In the genomic region with DNA sequence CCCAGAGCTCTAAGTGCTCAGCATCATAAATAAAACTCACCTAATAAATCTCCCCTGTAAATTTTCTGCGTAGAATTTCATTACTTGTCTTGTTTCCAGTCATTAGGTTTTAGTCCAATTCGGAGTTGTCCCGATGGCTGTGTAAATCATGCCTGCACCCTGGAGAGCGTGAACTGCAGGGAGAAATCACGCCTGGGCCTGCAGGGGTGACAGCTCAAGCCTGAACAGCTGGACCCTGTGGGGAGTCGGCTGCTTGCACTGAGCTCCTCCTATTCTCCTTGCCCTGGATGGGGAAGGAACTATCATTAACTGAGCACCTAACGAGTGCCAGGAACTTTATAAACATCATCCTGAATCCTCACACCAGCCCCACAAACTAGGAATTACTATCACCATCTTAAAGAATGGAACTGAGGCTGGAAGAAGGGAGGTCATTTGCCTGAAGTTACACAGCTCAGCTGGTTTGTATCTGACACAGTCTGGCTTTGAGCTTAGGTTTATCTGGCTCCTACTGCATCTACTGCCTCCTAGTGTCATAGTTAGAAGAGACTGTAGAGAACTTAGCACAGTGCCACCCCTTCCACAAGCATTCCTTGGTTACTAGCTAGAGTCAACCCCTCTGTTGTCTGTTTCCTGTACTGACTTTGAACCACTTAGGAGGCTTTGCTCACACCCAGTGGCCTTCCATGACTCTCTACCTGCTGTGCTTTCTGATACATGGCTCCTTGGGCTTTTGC, we compare ENCODE assay signal across 10 cellular contexts. TPM values are rescaled to one million over a fixed set of nuclear protein-coding genes. Genes with fewer than 3 reads are reported as not detected.
DNase-seq lines count a peak whose midpoint lies in the region; ATAC-seq and TF ChIP-seq lines count a peak whose summit lies in the region.
"Had no signal": no experiment of that assay in that cellular context is flagged by ENCODE, and none has a peak within 500 bp of the region (broad histone marks: within the 10 kb centered on the region; RNA-seq: fewer than 3 reads in every experiment).

No MANE protein-coding gene starts in this region.

- ATAC-seq in GM21619 (IDR thresholded peaks at IDR 0.05; ENCODE audit: unreplicated experiment), result no peak
- no peak for ATAC-seq in activated CD8-positive, alpha-beta memory T cell treated with anti-CD3 and anti-CD28 coated beads, Interleukin-2, amount 10 ng/mL, durations not matched to agents 7 days and 5 days

- no peak overlapping the region for H3K27ac Mint-ChIP-seq in activated CD8-positive, alpha-beta memory T cell treated with anti-CD3 and anti-CD28 coated beads, Interleukin-2, amount 10 ng/mL, durations not matched to agents 7 days and 5 days
- H3K27ac Mint-ChIP-seq: IgD-negative memory B cell had no signal

- no peaks in the 10 kb centered on the region for H3K79me2 ChIP-seq in KMS-11 (ENCODE audit: insufficient read depth, low read depth)
- H3K79me2 ChIP-seq in mammary epithelial cell (ENCODE audit: insufficient read depth, low read length), result no peaks in the 10 kb centered on the region
- H3K79me2 ChIP-seq in osteoblast (ENCODE audit: insufficient read depth, low read length), result no peaks in the 10 kb centered on the region

- TF ChIP-seq CTCF in KMS-11 (conservative IDR thresholded peaks at IDR 0.05; ENCODE audit: low read depth, low read length), result 0 out of 2 replicates have a peak, but pooled peaks have one; percentile 21
- TF ChIP-seq CTCF in mammary epithelial cell (conservative IDR thresholded peaks at IDR 0.05 in 1 of 2, IDR thresholded peaks at IDR 0.05 in 1 of 2; ENCODE audit: extremely low read depth in 1 of 2, insufficient read depth in 1 of 2, low read depth in 1 of 2, low read length in 2 of 2), result peak in 1 of 2 donors; percentile 44
- TF ChIP-seq CTCF in osteoblast (IDR thresholded peaks at IDR 0.05; ENCODE audit: extremely low read depth, low read depth, low read length), result peak; percentile 60

- CTCF ChIA-PET in mammary epithelial cell (lab: Charles Lee; ENCODE audit: low non-redundant PET), result interaction anchor here (0.5 to 1.0 kb wide), 3 partner anchors 20 to 81 kb away, joined by 3 read pairs; partner anchors contain the start of gene POU3F1
- CTCF ChIA-PET in activated CD8-positive, alpha-beta memory T cell treated with anti-CD3 and anti-CD28 coated beads, Interleukin-2, amount 10 ng/mL, durations not matched to agents 7 days and 5 days (lab: Charles Lee), result interaction anchor here (0.8 to 1.7 kb wide), 6 partner anchors 10 to 46 kb away, joined by 3 to 5 read pairs (median 4); no protein-coding TSS in a partner anchor

- H3K4me2 ChIP-seq in KMS-11 (no peak overlapping the region), mammary epithelial cell (ENCODE audit: insufficient read depth, low read depth, low read length) (no peak overlapping the region), osteoblast (ENCODE audit: insufficient read depth, low read length) (no peak overlapping the region)

- no peak overlapping the region for H3K9ac ChIP-seq in KMS-11
- no peak overlapping the region for H3K9ac ChIP-seq in mammary epithelial cell (ENCODE audit: insufficient read depth, low read length)

- no peaks in the 10 kb centered on the region for H4K20me1 ChIP-seq in KMS-11 (ENCODE audit: insufficient read depth)
- no peaks in the 10 kb centered on the region for H4K20me1 ChIP-seq in mammary epithelial cell (ENCODE audit: insufficient read depth, low read length)
- no peaks in the 10 kb centered on the region for H4K20me1 ChIP-seq in osteoblast (ENCODE audit: insufficient read depth, low read length)

- H3K27me3 ChIP-seq in KMS-11 (ENCODE audit: insufficient read depth, low read depth) (no peaks in the 10 kb centered on the region), mammary epithelial cell (ENCODE audit: insufficient read depth, low read length) (no peaks in the 10 kb centered on the region), osteoblast (ENCODE audit: insufficient read depth, low read length) (peaks cover 16% of the 10 kb centered on the region)

- H3K4me3 Mint-ChIP-seq in activated CD8-positive, alpha-beta memory T cell treated with anti-CD3 and anti-CD28 coated beads, Interleukin-2, amount 10 ng/mL, durations not matched to agents 7 days and 5 days, result no peak overlapping the region
- H3K4me3 Mint-ChIP-seq: IgD-negative memory B cell had no signal

- H2AFZ ChIP-seq in KMS-11 (ENCODE audit: low read depth) (no peak overlapping the region), mammary epithelial cell (ENCODE audit: low read depth, low read length) (no peak overlapping the region), osteoblast (ENCODE audit: low read length) (no peak overlapping the region)

- DNase-seq in DMS53 (lab: John Stamatoyannopoulos, UW) (peak; percentile 26), DMS53 treated with DMSO at 0.1 percent for 48 hours (lab: John Stamatoyannopoulos, UW; ENCODE audit: unreplicated experiment) (no peak), mammary epithelial cell (peak; percentile 26), osteoblast (ENCODE audit: insufficient read length, low spot score, missing footprints) (peak; percentile 82), NCI-H1930 (lab: John Stamatoyannopoulos, UW) (no peak)
- DNase-seq in activated CD8-positive, alpha-beta memory T cell treated with anti-CD3 and anti-CD28 coated beads, Interleukin-2, amount 10 ng/mL, durations not matched to agents 7 days and 5 days, result no peak
- DNase-seq: stimulated activated CD4-positive, alpha-beta T cell treated with anti-CD3 and anti-CD28 coated beads, Interleukin-4, amount 100 ng/mL, for 24 hours had no signal

- 83% methylated on average over 7 of the region's 7 CpGs for WGBS in mammary epithelial cell (ENCODE audit: low coverage, missing lambda C conversion rate)

- H3K9me3 Mint-ChIP-seq in activated CD8-positive, alpha-beta memory T cell treated with anti-CD3 and anti-CD28 coated beads, Interleukin-2, amount 10 ng/mL, durations not matched to agents 7 days and 5 days (ENCODE audit: low read depth), result no peaks in the 10 kb centered on the region
- H3K9me3 Mint-ChIP-seq: IgD-negative memory B cell had no signal

- H3K36me3 ChIP-seq in KMS-11 (ENCODE audit: insufficient read depth) (no peaks in the 10 kb centered on the region), mammary epithelial cell (ENCODE audit: insufficient read depth, low read length) (no peaks in the 10 kb centered on the region), osteoblast (ENCODE audit: insufficient read depth, low read length) (no peaks in the 10 kb centered on the region)

- BruUV-seq in mammary epithelial cell (replicated peaks; lab: Mats Ljungman, UMichigan), result no TSS peak

- no peaks in the 10 kb centered on the region for H3K4me1 ChIP-seq in KMS-11 (ENCODE audit: low read depth, poor library complexity, severe bottlenecking)
- H3K4me1 ChIP-seq in mammary epithelial cell (ENCODE audit: insufficient read depth, low read length), result peaks cover 7% of the 10 kb centered on the region
- no peaks in the 10 kb centered on the region for H3K4me1 ChIP-seq in osteoblast (ENCODE audit: insufficient read depth, low read length)

- H3K27ac ChIP-seq in KMS-11 (no peak overlapping the region), mammary epithelial cell (ENCODE audit: insufficient read depth, low read depth, low read length) (no peak overlapping the region), osteoblast (ENCODE audit: low read depth, low read length) (no peak overlapping the region)

- in situ Hi-C loops in mammary epithelial cell (cut with MboI; ENCODE audit: low sequenced_read_pairs in 2 of 2), result no loop called here

- dilution Hi-C loops in mammary epithelial cell (cut with HindIII; ENCODE audit: low sequenced_read_pairs), result no loop called here

- no peaks in the 10 kb centered on the region for H3K9me3 ChIP-seq in mammary epithelial cell (replicated peaks; ENCODE audit: insufficient read depth, low read length)
- H3K9me3 ChIP-seq in osteoblast (ENCODE audit: low read depth, low read length), result no peaks in the 10 kb centered on the region

- H3K36me3 Mint-ChIP-seq in activated CD8-positive, alpha-beta memory T cell treated with anti-CD3 and anti-CD28 coated beads, Interleukin-2, amount 10 ng/mL, durations not matched to agents 7 days and 5 days, result no peaks in the 10 kb centered on the region
- H3K36me3 Mint-ChIP-seq: IgD-negative memory B cell had no signal

- H3K4me1 Mint-ChIP-seq in activated CD8-positive, alpha-beta memory T cell treated with anti-CD3 and anti-CD28 coated beads, Interleukin-2, amount 10 ng/mL, durations not matched to agents 7 days and 5 days, result no peaks in the 10 kb centered on the region

- H3K4me3 ChIP-seq in KMS-11 (IDR thresholded peaks at IDR 0.05; ENCODE audit: insufficient read depth, low read depth, low read length), result no peak overlapping the region
- no peak overlapping the region for H3K4me3 ChIP-seq in mammary epithelial cell (replicated peaks in 1 of 3; ENCODE audit: insufficient read depth in 1 of 3, low read depth in 2 of 3, low read length in 3 of 3)
- no peak overlapping the region for H3K4me3 ChIP-seq in osteoblast (ENCODE audit: insufficient read depth, low read length)

- H3K27me3 Mint-ChIP-seq in activated CD8-positive, alpha-beta memory T cell treated with anti-CD3 and anti-CD28 coated beads, Interleukin-2, amount 10 ng/mL, durations not matched to agents 7 days and 5 days, result peaks cover 39% of the 10 kb centered on the region

- intact Hi-C loops in mammary epithelial cell (cut with micrococcal nuclease), result no loop called here

RNA-seq across cellular contexts. Expression of gene POU3F1, which starts 25.1 kb away (rescaled TPM):
- total RNA-seq in mammary epithelial cell (under 1 TPM; 0.17 to 0.59 TPM), osteoblast (under 0.01 TPM in 2 replicates)
- polyA plus RNA-seq in mammary epithelial cell, result 0.05 TPM
- polyA minus RNA-seq in mammary epithelial cell, result not detected
- total RNA-seq in activated CD8-positive, alpha-beta memory T cell treated with anti-CD3 and anti-CD28 coated beads, Interleukin-2, amount 10 ng/mL, durations not matched to agents 7 days and 5 days, result under 1 TPM in 1 of 2 experiments, not detected in 1; 0.09 TPM
- polyA plus RNA-seq: IgD-negative memory B cell had no signal

RNA-seq across cellular contexts. Expression of gene UTP11, which starts 59.2 kb away (rescaled TPM):
- total RNA-seq in mammary epithelial cell (10 to 100 TPM; 34.0 to 42.1 TPM), osteoblast (38.7 and 39.8 TPM in 2 replicates)
- polyA plus RNA-seq in mammary epithelial cell, result 27.0 TPM
- 11.9 TPM for polyA minus RNA-seq in mammary epithelial cell
- total RNA-seq in activated CD8-positive, alpha-beta memory T cell treated with anti-CD3 and anti-CD28 coated beads, Interleukin-2, amount 10 ng/mL, durations not matched to agents 7 days and 5 days, result 10 to 100 TPM; 32.4 to 49.6 TPM

Comparison
In these comparisons a context has a peak if more than half of its experiments do, and no peak if none do; other contexts are left out.
1. DNase-seq: peak in DMS53 (single experiment), mammary epithelial cell (single experiment) and osteoblast (single experiment); none in DMS53 treated with DMSO at 0.1 percent for 48 hours (single experiment), NCI-H1930 (0 of 2) and activated CD8-positive, alpha-beta memory T cell treated with anti-CD3 and anti-CD28 coated beads, Interleukin-2, amount 10 ng/mL, durations not matched to agents 7 days and 5 days (single experiment).